Comparison of ENCODE assay signal across 1 cellular context in the genomic region with DNA sequence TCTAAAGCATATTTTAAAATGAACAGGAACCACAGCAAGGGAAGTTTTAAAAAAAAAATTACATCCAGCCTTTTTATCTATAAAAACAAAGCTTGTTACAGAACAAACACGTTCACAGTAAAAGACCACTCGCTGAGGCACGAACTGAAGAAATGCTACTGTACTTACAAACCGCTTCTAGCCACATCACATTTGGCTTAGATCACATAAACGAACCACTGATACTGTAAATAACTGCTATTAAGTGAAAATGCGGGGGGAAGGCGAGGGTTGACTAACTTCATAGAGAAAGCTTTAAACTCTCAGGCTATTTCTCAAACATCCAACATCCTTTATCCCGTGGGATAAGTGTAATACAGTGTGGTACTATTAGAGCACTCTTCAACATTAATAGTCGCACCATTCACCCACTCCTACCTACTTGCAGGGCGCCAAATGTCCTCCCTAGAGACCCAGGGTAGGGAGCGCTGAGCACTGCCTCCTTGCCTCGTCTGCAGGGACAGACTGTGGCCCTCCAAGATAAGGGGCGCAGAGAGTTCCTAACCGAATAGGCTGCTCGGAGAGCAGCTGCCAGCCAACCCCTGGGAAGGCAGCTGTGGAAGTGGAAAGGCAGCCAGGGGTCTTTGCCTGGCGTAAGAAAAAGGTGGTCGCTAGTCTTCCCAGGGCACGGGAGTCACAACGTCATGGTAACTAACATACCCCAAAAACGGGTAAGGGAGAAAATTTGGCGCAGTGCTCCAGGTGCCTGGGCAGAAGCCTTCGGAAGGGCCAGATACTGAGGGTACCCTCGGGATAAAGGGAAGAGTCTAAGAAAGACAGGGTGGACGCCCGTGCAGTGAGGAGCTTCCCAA.
A peak's percentile ranks its signal among the peaks of the same experiment; 100 is the strongest.
TF ChIP-seq lines count a peak whose summit lies in the region.

No MANE protein-coding gene starts in this region.

TF ChIP-seq in K562, 482 proteins besides CTCF, POLR2A, EP300 and RAD21 (continued from another document):
- TF ChIP-seq, protein P1, sequence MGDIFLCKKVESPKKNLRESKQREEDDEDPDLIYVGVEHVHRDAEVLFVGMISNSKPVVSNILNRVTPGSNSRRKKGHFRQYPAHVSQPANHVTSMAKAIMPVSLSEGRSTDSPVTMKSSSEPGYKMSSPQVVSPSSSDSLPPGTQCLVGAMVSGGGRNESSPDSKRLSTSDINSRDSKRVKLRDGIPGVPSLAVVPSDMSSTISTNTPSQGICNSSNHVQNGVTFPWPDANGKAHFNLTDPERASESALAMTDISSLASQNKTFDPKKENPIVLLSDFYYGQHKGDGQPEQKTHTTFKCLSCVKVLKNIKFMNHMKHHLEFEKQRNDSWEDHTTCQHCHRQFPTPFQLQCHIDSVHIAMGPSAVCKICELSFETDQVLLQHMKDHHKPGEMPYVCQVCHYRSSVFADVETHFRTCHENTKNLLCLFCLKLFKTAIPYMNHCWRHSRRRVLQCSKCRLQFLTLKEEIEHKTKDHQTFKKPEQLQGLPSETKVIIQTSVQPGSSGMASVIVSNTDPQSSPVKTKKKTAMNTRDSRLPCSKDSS (IDR thresholded peaks at IDR 0.05; ENCODE audit: low read depth, partially characterized antibody), result no peak
- no peak for TF ChIP-seq TEAD4 (IDR thresholded peaks at IDR 0.05; ENCODE audit: low read length)
- no peak for TF ChIP-seq TEAD4 (CRISPR knock-in tag; IDR thresholded peaks at IDR 0.05; ENCODE audit: borderline replicate concordance)
- no peak for TF ChIP-seq CBX2 (IDR thresholded peaks at IDR 0.05; ENCODE audit: insufficient read depth, low read length, poor library complexity, severe bottlenecking)
- no peak for TF ChIP-seq ZNF316 (IDR thresholded peaks at IDR 0.05)
- TF ChIP-seq, protein P2, sequence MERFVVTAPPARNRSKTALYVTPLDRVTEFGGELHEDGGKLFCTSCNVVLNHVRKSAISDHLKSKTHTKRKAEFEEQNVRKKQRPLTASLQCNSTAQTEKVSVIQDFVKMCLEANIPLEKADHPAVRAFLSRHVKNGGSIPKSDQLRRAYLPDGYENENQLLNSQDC (CRISPR knock-in tag; IDR thresholded peaks at IDR 0.05), result no peak
- no peak for TF ChIP-seq RAD51 (IDR thresholded peaks at IDR 0.05; ENCODE audit: borderline replicate concordance, low read depth)
- TF ChIP-seq DACH1 (IDR thresholded peaks at IDR 0.05; ENCODE audit: partially characterized antibody), result peak; percentile 5
- no peak for TF ChIP-seq ZC3H4 (CRISPR knock-in tag; IDR thresholded peaks at IDR 0.05; ENCODE audit: borderline replicate concordance)
- TF ChIP-seq, protein P3, sequence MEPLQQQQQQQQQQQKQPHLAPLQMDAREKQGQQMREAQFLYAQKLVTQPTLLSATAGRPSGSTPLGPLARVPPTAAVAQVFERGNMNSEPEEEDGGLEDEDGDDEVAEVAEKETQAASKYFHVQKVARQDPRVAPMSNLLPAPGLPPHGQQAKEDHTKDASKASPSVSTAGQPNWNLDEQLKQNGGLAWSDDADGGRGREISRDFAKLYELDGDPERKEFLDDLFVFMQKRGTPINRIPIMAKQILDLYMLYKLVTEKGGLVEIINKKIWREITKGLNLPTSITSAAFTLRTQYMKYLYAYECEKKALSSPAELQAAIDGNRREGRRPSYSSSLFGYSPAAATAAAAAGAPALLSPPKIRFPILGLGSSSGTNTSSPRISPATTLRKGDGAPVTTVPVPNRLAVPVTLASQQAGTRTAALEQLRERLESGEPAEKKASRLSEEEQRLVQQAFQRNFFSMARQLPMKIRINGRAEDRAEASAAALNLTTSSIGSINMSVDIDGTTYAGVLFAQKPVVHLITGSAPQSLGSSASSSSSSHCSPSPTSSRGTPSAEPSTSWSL (CRISPR knock-in tag; IDR thresholded peaks at IDR 0.05; ENCODE audit: borderline replicate concordance), result no peak
- no peak for TF ChIP-seq ETV5 (CRISPR knock-in tag; IDR thresholded peaks at IDR 0.05; ENCODE audit: low read depth)
- TF ChIP-seq, protein P4, sequence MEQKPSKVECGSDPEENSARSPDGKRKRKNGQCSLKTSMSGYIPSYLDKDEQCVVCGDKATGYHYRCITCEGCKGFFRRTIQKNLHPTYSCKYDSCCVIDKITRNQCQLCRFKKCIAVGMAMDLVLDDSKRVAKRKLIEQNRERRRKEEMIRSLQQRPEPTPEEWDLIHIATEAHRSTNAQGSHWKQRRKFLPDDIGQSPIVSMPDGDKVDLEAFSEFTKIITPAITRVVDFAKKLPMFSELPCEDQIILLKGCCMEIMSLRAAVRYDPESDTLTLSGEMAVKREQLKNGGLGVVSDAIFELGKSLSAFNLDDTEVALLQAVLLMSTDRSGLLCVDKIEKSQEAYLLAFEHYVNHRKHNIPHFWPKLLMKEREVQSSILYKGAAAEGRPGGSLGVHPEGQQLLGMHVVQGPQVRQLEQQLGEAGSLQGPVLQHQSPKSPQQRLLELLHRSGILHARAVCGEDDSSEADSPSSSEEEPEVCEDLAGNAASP (IDR thresholded peaks at IDR 0.05), result no peak
- no peak for TF ChIP-seq KAT2B (IDR thresholded peaks at IDR 0.05; ENCODE audit: low read depth, low read length)
